In genomic region chr7:139783647-139784385, GRCh38 we compare ENCODE assay signal across 17 cellular contexts. TPM values are rescaled to one million over a fixed set of nuclear protein-coding genes. Genes with fewer than 3 reads are reported as not detected.
DNase-seq lines count a peak whose midpoint lies in the region; ATAC-seq, FAIRE-seq and TF ChIP-seq lines count a peak whose summit lies in the region.
"Had no signal": no experiment of that assay in that cellular context is flagged by ENCODE, and none has a peak within 500 bp of the region (broad histone marks: within the 10 kb centered on the region; RNA-seq: fewer than 3 reads in every experiment).

No MANE protein-coding gene starts in this region.

- H3K4me1 Mint-ChIP-seq in activated CD8-positive, alpha-beta T cell treated with anti-CD3 and anti-CD28 coated beads for 36 hours (ENCODE audit: low read depth) = peaks cover 3% of the 10 kb centered on the region
- H3K4me1 Mint-ChIP-seq in activated CD8-positive, alpha-beta T cell treated with anti-CD3 and anti-CD28 coated beads, Interleukin-2, amount 10 ng/mL, durations not matched to agents 7 days and 5 days (ENCODE audit: low read depth) = peaks cover 2% of the 10 kb centered on the region
- peaks cover 3% of the 10 kb centered on the region for H3K4me1 Mint-ChIP-seq in activated naive CD4-positive, alpha-beta T cell treated with anti-CD3 and anti-CD28 coated beads for 36 hours (ENCODE audit: low read depth)

- no peaks in the 10 kb centered on the region for H3K9me1 ChIP-seq in K562 (ENCODE audit: control insufficient read depth, insufficient read depth, low read length)

- H3K4me2 ChIP-seq in K562 (ENCODE audit: insufficient read depth, low read length) = no peak overlapping the region

- ATAC-seq in activated CD8-positive, alpha-beta T cell treated with anti-CD3 and anti-CD28 coated beads for 36 hours = peak; percentile 42
- no peak for ATAC-seq in activated CD8-positive, alpha-beta T cell treated with anti-CD3 and anti-CD28 coated beads, Interleukin-2, amount 10 ng/mL, durations not matched to agents 7 days and 5 days
- ATAC-seq in K562 = peak; percentile 63

- intact Hi-C loops in activated CD8-positive, alpha-beta T cell treated with anti-CD3 and anti-CD28 coated beads for 36 hours (cut with micrococcal nuclease) = no loop called here
- intact Hi-C loops in K562 (cut with micrococcal nuclease) = no loop called here
- intact Hi-C loops in activated naive CD4-positive, alpha-beta T cell treated with anti-CD3 and anti-CD28 coated beads for 36 hours (cut with micrococcal nuclease) = no loop called here

- BruUV-seq in K562 (replicated peaks; lab: Mats Ljungman, UMichigan) = no TSS peak

- CTCF ChIA-PET in activated CD8-positive, alpha-beta T cell treated with anti-CD3 and anti-CD28 coated beads for 36 hours (lab: Charles Lee) = interaction anchor here (0.6 to 12.2 kb wide), 2 partner anchors 137 to 152 kb away, joined by 3 to 62 read pairs; no protein-coding TSS in a partner anchor
- CTCF ChIA-PET in activated CD8-positive, alpha-beta T cell treated with anti-CD3 and anti-CD28 coated beads, Interleukin-2, amount 10 ng/mL, durations not matched to agents 7 days and 5 days (lab: Charles Lee) = interaction anchor here (0.7 to 5.4 kb wide), 5 partner anchors 12 to 284 kb away, joined by 3 to 24 read pairs (median 5); no protein-coding TSS in a partner anchor
- CTCF ChIA-PET in K562 (lab: Yijun Ruan, JAX; ENCODE audit: low intra/inter-chr PET ratio) = no interaction called here
- CTCF ChIA-PET in activated naive CD4-positive, alpha-beta T cell treated with anti-CD3 and anti-CD28 coated beads for 36 hours (lab: Charles Lee) = interaction anchor here (1.2 to 3.8 kb wide), 2 partner anchors 9 to 137 kb away, joined by 4 to 17 read pairs; no protein-coding TSS in a partner anchor

- H3K9me3 ChIP-seq in K562 (replicated peaks; ENCODE audit: control insufficient read depth, insufficient read depth, low read depth, low read length) = no peaks in the 10 kb centered on the region
- no peaks in the 10 kb centered on the region for H3K9me3 ChIP-seq in small intestine (ENCODE audit: control insufficient read depth, low read depth)

- H3K36me3 ChIP-seq in K562 (ENCODE audit: control insufficient read depth, insufficient read depth, low read length) (no peaks in the 10 kb centered on the region), small intestine (ENCODE audit: control insufficient read depth in 2 of 2, insufficient read depth in 2 of 2, low read length in 2 of 2) (no peaks in the 10 kb centered on the region)

- H3K27ac ChIP-seq in K562 (ENCODE audit: extremely low read depth, low read depth, low read length) = no peak overlapping the region
- no peak overlapping the region for H3K27ac ChIP-seq in small intestine (ENCODE audit: low read depth in 1 of 2, low read length in 1 of 2)
- H3K27ac ChIP-seq: SK-N-MC had no signal

- no peak overlapping the region for H3K4me3 Mint-ChIP-seq in activated CD8-positive, alpha-beta T cell treated with anti-CD3 and anti-CD28 coated beads for 36 hours
- H3K4me3 Mint-ChIP-seq in activated CD8-positive, alpha-beta T cell treated with anti-CD3 and anti-CD28 coated beads, Interleukin-2, amount 10 ng/mL, durations not matched to agents 7 days and 5 days = no peak overlapping the region
- H3K4me3 Mint-ChIP-seq in activated naive CD4-positive, alpha-beta T cell treated with anti-CD3 and anti-CD28 coated beads for 36 hours = no peak overlapping the region
- H3K4me3 Mint-ChIP-seq: activated naive CD8-positive, alpha-beta T cell had no signal

- H3K4me3 ChIP-seq in K562 (no peak overlapping the region), small intestine (ENCODE audit: low read depth in 1 of 2, low read length in 2 of 2) (no peak overlapping the region)
- H3K4me3 ChIP-seq: SK-N-MC had no signal

- 0% methylated on average over 3 of the region's 3 CpGs for WGBS in K562 (ENCODE audit: insufficient coverage, low coverage, missing lambda C conversion rate)
- 23 to 48% (median 32%) methylated on average over 3 of the region's 3 CpGs for WGBS in small intestine, 3 donors

- H3K27me3 ChIP-seq in K562 (ENCODE audit: control insufficient read depth in 2 of 2, insufficient read depth in 2 of 2, low read length in 2 of 2) (peaks cover 23 to 43% of the 10 kb centered on the region in 2 experiments; a peak in 4 of 5 replicates), small intestine (ENCODE audit: control insufficient read depth in 2 of 2, insufficient read depth in 2 of 2, low read length in 2 of 2) (no peaks in the 10 kb centered on the region)

- no peaks in the 10 kb centered on the region for H3K79me2 ChIP-seq in K562 (ENCODE audit: control insufficient read depth, insufficient read depth, low read length)

- TF ChIP-seq RAD21 in K562 (CRISPR knock-in tag; conservative IDR thresholded peaks at IDR 0.05 in 1 of 2, IDR thresholded peaks at IDR 0.05 in 1 of 2) = peak in 1 of 2 experiments; percentile 18; a peak in 1 of 4 replicates

- TF ChIP-seq CTCF in activated CD8-positive, alpha-beta T cell treated with anti-CD3 and anti-CD28 coated beads for 36 hours (IDR thresholded peaks at IDR 0.05) = no peak
- TF ChIP-seq CTCF in K562 (IDR thresholded peaks at IDR 0.05 in 2 of 3, conservative IDR thresholded peaks at IDR 0.05 in 1 of 3; ENCODE audit: insufficient read depth in 2 of 3, low read depth in 1 of 3, low read length in 3 of 3) = no peak

- H3K36me3 Mint-ChIP-seq in activated CD8-positive, alpha-beta T cell treated with anti-CD3 and anti-CD28 coated beads for 36 hours (ENCODE audit: low read depth) = no peaks in the 10 kb centered on the region
- H3K36me3 Mint-ChIP-seq in activated CD8-positive, alpha-beta T cell treated with anti-CD3 and anti-CD28 coated beads, Interleukin-2, amount 10 ng/mL, durations not matched to agents 7 days and 5 days (ENCODE audit: low read depth) = no peaks in the 10 kb centered on the region
- H3K36me3 Mint-ChIP-seq in activated naive CD4-positive, alpha-beta T cell treated with anti-CD3 and anti-CD28 coated beads for 36 hours (ENCODE audit: low read depth) = no peaks in the 10 kb centered on the region
- H3K36me3 Mint-ChIP-seq: activated naive CD8-positive, alpha-beta T cell had no signal

- no peaks in the 10 kb centered on the region for H4K20me1 ChIP-seq in K562 (replicated peaks; ENCODE audit: control insufficient read depth, insufficient read depth, low read length)

- no peak for TF ChIP-seq POLR2A in K562 (conservative IDR thresholded peaks at IDR 0.05)

- FAIRE-seq in K562 (lab: Jason Lieb, UNC) (peak; percentile 56), small intestine (lab: Jason Lieb, UNC) (no peak)
- FAIRE-seq: TTC549 had no signal

- no peak for DNase-seq in activated CD8-positive, alpha-beta T cell treated with anti-CD3 and anti-CD28 coated beads for 36 hours
- no peak for DNase-seq in activated CD8-positive, alpha-beta T cell treated with anti-CD3 and anti-CD28 coated beads, Interleukin-2, amount 10 ng/mL, durations not matched to agents 7 days and 5 days
- peak; percentile 35 for DNase-seq in NCI-H460 (ENCODE audit: extremely low read depth, low read depth)
- peak in 2 of 4 experiments; percentile 41 to 46 for DNase-seq in K562 (ENCODE audit: extremely low read depth in 1 of 4, low spot score in 3 of 4)
- peak; percentile 32 for DNase-seq in small intestine
- DNase-seq in GM03348 (ENCODE audit: low spot score) = no peak
- no peak for DNase-seq in GM19238 (ENCODE audit: insufficient read length, low spot score)
- no peak for DNase-seq in activated naive CD4-positive, alpha-beta T cell treated with anti-CD3 and anti-CD28 coated beads for 36 hours
- DNase-seq: Calu3; central memory CD4-positive, alpha-beta T cell; kidney glomerular epithelial cell; NCI-H1105; NK-92 treated with Interleukin-12 subunit alpha and Interleukin-12 subunit beta, amount 100 ng/mL, for 24 hours; trophoblast cell had no signal

- H3K27me3 Mint-ChIP-seq in activated CD8-positive, alpha-beta T cell treated with anti-CD3 and anti-CD28 coated beads for 36 hours = peaks cover 24% of the 10 kb centered on the region
- H3K27me3 Mint-ChIP-seq in activated CD8-positive, alpha-beta T cell treated with anti-CD3 and anti-CD28 coated beads, Interleukin-2, amount 10 ng/mL, durations not matched to agents 7 days and 5 days (ENCODE audit: low read depth) = peaks cover 16% of the 10 kb centered on the region
- peaks cover 14% of the 10 kb centered on the region for H3K27me3 Mint-ChIP-seq in activated naive CD4-positive, alpha-beta T cell treated with anti-CD3 and anti-CD28 coated beads for 36 hours (ENCODE audit: low read depth)

- no peak for TF ChIP-seq EP300 in K562 (IDR thresholded peaks at IDR 0.05; ENCODE audit: low read length)

- H2AFZ ChIP-seq in K562 (ENCODE audit: low read depth, low read length) = no peak overlapping the region

- H3K9me3 Mint-ChIP-seq in activated CD8-positive, alpha-beta T cell treated with anti-CD3 and anti-CD28 coated beads for 36 hours = no peaks in the 10 kb centered on the region
- H3K9me3 Mint-ChIP-seq in activated CD8-positive, alpha-beta T cell treated with anti-CD3 and anti-CD28 coated beads, Interleukin-2, amount 10 ng/mL, durations not matched to agents 7 days and 5 days (ENCODE audit: insufficient read depth) = no peaks in the 10 kb centered on the region
- no peaks in the 10 kb centered on the region for H3K9me3 Mint-ChIP-seq in activated naive CD4-positive, alpha-beta T cell treated with anti-CD3 and anti-CD28 coated beads for 36 hours

- no peak overlapping the region for H3K9ac ChIP-seq in K562 (ENCODE audit: insufficient read depth in 1 of 2, low read depth in 2 of 2, low read length in 2 of 2)

- peaks cover 0 to 2% of the 10 kb centered on the region in 2 experiments; a peak in 2 of 5 replicates for H3K4me1 ChIP-seq in K562 (replicated peaks in 1 of 2; ENCODE audit: control insufficient read depth in 2 of 2, insufficient read depth in 2 of 2, low read length in 2 of 2)
- H3K4me1 ChIP-seq in small intestine (ENCODE audit: control insufficient read depth in 2 of 2, insufficient read depth in 1 of 2, low read depth in 1 of 2, low read length in 1 of 2) = no peaks in the 10 kb centered on the region

- POLR2A ChIA-PET in activated CD8-positive, alpha-beta T cell treated with anti-CD3 and anti-CD28 coated beads for 36 hours (lab: Charles Lee) = no interaction called here
- POLR2A ChIA-PET in activated CD8-positive, alpha-beta T cell treated with anti-CD3 and anti-CD28 coated beads, Interleukin-2, amount 10 ng/mL, durations not matched to agents 7 days and 5 days (lab: Charles Lee) = interaction anchor here (0.6 kb wide), 1 partner anchor 15 kb away, joined by 3 read pairs; no protein-coding TSS in a partner anchor
- POLR2A ChIA-PET in K562 (lab: Yijun Ruan, JAX) = interaction anchor here (0.6 to 1.7 kb wide), 4 partner anchors 16 to 193 kb away, joined by 3 to 6 read pairs (median 3); no protein-coding TSS in a partner anchor

- no peak overlapping the region for H3K27ac Mint-ChIP-seq in activated CD8-positive, alpha-beta T cell treated with anti-CD3 and anti-CD28 coated beads for 36 hours
- no peak overlapping the region for H3K27ac Mint-ChIP-seq in activated CD8-positive, alpha-beta T cell treated with anti-CD3 and anti-CD28 coated beads, Interleukin-2, amount 10 ng/mL, durations not matched to agents 7 days and 5 days
- no peak overlapping the region for H3K27ac Mint-ChIP-seq in activated naive CD4-positive, alpha-beta T cell treated with anti-CD3 and anti-CD28 coated beads for 36 hours
- H3K27ac Mint-ChIP-seq: activated naive CD8-positive, alpha-beta T cell had no signal

- in situ Hi-C loops in K562 (cut with MboI) = no loop called here

RNA-seq across cellular contexts. Expression of gene HIPK2, which starts 6.0 kb away (rescaled TPM):
- total RNA-seq in activated CD8-positive, alpha-beta T cell treated with anti-CD3 and anti-CD28 coated beads for 36 hours = 10 to 100 TPM; 17.3 to 17.6 TPM
- total RNA-seq in activated CD8-positive, alpha-beta T cell treated with anti-CD3 and anti-CD28 coated beads, Interleukin-2, amount 10 ng/mL, durations not matched to agents 7 days and 5 days = 10 to 100 TPM; 17.0 to 17.2 TPM
- 20.6 and 24.3 TPM in 2 replicates for total RNA-seq in NCI-H460 (2014; rRNA removed; shearing (Covaris generic))
- 7.7 and 9.1 TPM in 2 replicates for polyA plus RNA-seq in NCI-H460 (2014; cell fraction: nucleus; rRNA removed)
- total RNA-seq in K562 (2011; cell fraction: chromatin; rRNA removed; ENCODE audit: low replicate concordance) = 51.9 and 59.2 TPM in 2 replicates
- 15.1 and 17.3 TPM in 2 replicates for total RNA-seq in K562 (2011; cell fraction: nucleolus; rRNA removed)
- 16.6 and 21.8 TPM in 2 replicates for total RNA-seq in K562 (2011; cell fraction: nucleoplasm; rRNA removed)
- 3.8 and 5.7 TPM in 2 replicates for total RNA-seq in K562 (2014; rRNA removed)
- total RNA-seq in K562 (2014; rRNA removed; fragmentation: Illumina TruSeq; extraction: Trizol) = 5.4 and 5.5 TPM in 2 replicates
- 3.9 and 4.4 TPM in 2 replicates for total RNA-seq in K562 (2015; rRNA removed; fragmentation: Illumina TruSeq; extraction: Trizol)
- total RNA-seq in K562 (2021) = 17.5 and 19.8 TPM in 2 replicates
- polyA plus RNA-seq in K562 (2011; rRNA removed) = 8.8 and 10.0 TPM in 2 replicates
- polyA plus RNA-seq in K562 (2011; cell fraction: cytosol; rRNA removed) = 6.5 and 10.7 TPM in 2 replicates
- 15.6 and 30.0 TPM in 2 replicates for polyA plus RNA-seq in K562 (2011; cell fraction: nucleus; rRNA removed)
- 4.7 and 7.4 TPM in 2 replicates for polyA plus RNA-seq in K562 (2012)
- 9.9 and 10.1 TPM in 2 replicates for polyA plus RNA-seq in K562 (2014; fragmentation: Illumina TruSeq; extraction: Trizol)
- 1 to 10 TPM in 1 of 2 experiments, under 1 TPM in 1; 0.69 to 1.6 TPM for polyA plus RNA-seq in K562 (2014; fragmentation: Nextera tagmentation; extraction: Ambion mirVana)
- polyA plus RNA-seq in K562 (2014; rRNA removed) = 5.1 and 5.5 TPM in 2 replicates
- 31.9 and 34.7 TPM in 2 replicates for polyA minus RNA-seq in K562 (2011; rRNA and poly(A)+ RNA removed)
- 25.2 and 25.9 TPM in 2 replicates for polyA minus RNA-seq in K562 (2011; cell fraction: cytosol; rRNA and poly(A)+ RNA removed)
- polyA minus RNA-seq in K562 (2011; cell fraction: nucleus; rRNA and poly(A)+ RNA removed) = 17.0 and 17.8 TPM in 2 replicates
- polyA plus RNA-seq in small intestine = 10 to 100 TPM in 1 of 3 donors, 1 to 10 TPM in 2; 3.2 to 10.1 (median 4.2) TPM
- 10 to 100 TPM; 16.8 to 17.3 TPM for total RNA-seq in activated naive CD4-positive, alpha-beta T cell treated with anti-CD3 and anti-CD28 coated beads for 36 hours

RNA-seq across cellular contexts. Expression of gene TBXAS1, which starts 45.2 kb away (rescaled TPM):
- total RNA-seq in activated CD8-positive, alpha-beta T cell treated with anti-CD3 and anti-CD28 coated beads for 36 hours = 1 to 10 TPM; 1.5 to 2.1 TPM
- 1 to 10 TPM; 1.6 to 2.0 TPM for total RNA-seq in activated CD8-positive, alpha-beta T cell treated with anti-CD3 and anti-CD28 coated beads, Interleukin-2, amount 10 ng/mL, durations not matched to agents 7 days and 5 days
- 3.7 and 4.0 TPM in 2 replicates for total RNA-seq in NCI-H460 (2014; rRNA removed; shearing (Covaris generic))
- polyA plus RNA-seq in NCI-H460 (2014; cell fraction: nucleus; rRNA removed) = 2.6 and 7.3 TPM in 2 replicates
- total RNA-seq in K562 (2011; cell fraction: chromatin; rRNA removed; ENCODE audit: low replicate concordance) = 6.1 and 7.4 TPM in 2 replicates
- total RNA-seq in K562 (2011; cell fraction: nucleolus; rRNA removed) = 3.2 and 6.0 TPM in 2 replicates
- total RNA-seq in K562 (2011; cell fraction: nucleoplasm; rRNA removed) = 4.2 and 10.6 TPM in 2 replicates
- total RNA-seq in K562 (2014; rRNA removed) (1.5 and 1.7 TPM in 2 replicates), K562 (2014; rRNA removed; fragmentation: Illumina TruSeq; extraction: Trizol) (1.3 and 2.5 TPM in 2 replicates), K562 (2015; rRNA removed; fragmentation: Illumina TruSeq; extraction: Trizol) (2.6 and 2.9 TPM in 2 replicates), K562 (2021) (1.9 and 2.7 TPM in 2 replicates)
- polyA plus RNA-seq in K562 (2011; rRNA removed) (6.8 and 8.3 TPM in 2 replicates), K562 (2014; fragmentation: Illumina TruSeq; extraction: Trizol) (2.0 and 2.2 TPM in 2 replicates), K562 (2014; fragmentation: Nextera tagmentation; extraction: Ambion mirVana) (1 to 10 TPM; 1.1 to 1.2 TPM), K562 (2014; rRNA removed) (2.4 and 3.7 TPM in 2 replicates), small intestine (1 to 10 TPM; 1.1 to 7.8 (median 6.2) TPM)
- polyA plus RNA-seq in K562 (2011; cell fraction: cytosol; rRNA removed) = 3.7 and 8.3 TPM in 2 replicates
- 10.0 and 17.3 TPM in 2 replicates for polyA plus RNA-seq in K562 (2011; cell fraction: nucleus; rRNA removed)
- 2.7 and 4.5 TPM in 2 replicates for polyA plus RNA-seq in K562 (2012)
- 3.8 and 6.3 TPM in 2 replicates for polyA minus RNA-seq in K562 (2011; rRNA and poly(A)+ RNA removed)
- 1.6 and 3.1 TPM in 2 replicates for polyA minus RNA-seq in K562 (2011; cell fraction: cytosol; rRNA and poly(A)+ RNA removed)
- polyA minus RNA-seq in K562 (2011; cell fraction: nucleus; rRNA and poly(A)+ RNA removed) = 4.4 and 4.6 TPM in 2 replicates
- 1 to 10 TPM in 1 of 2 experiments, under 1 TPM in 1; 0.83 to 1.1 TPM for total RNA-seq in activated naive CD4-positive, alpha-beta T cell treated with anti-CD3 and anti-CD28 coated beads for 36 hours

Comparison
In these comparisons a context has a peak if more than half of its experiments do, and no peak if none do; other contexts are left out.
1. DNase-seq: peak in NCI-H460 (single experiment) and small intestine (single experiment); none in activated CD8-positive, alpha-beta T cell treated with anti-CD3 and anti-CD28 coated beads for 36 hours (single experiment), activated CD8-positive, alpha-beta T cell treated with anti-CD3 and anti-CD28 coated beads, Interleukin-2, amount 10 ng/mL, durations not matched to agents 7 days and 5 days (single experiment), GM03348 (single experiment), GM19238 (single experiment) and activated naive CD4-positive, alpha-beta T cell treated with anti-CD3 and anti-CD28 coated beads for 36 hours (single experiment).